ENCODE assay signal across 10 cellular contexts in the genomic region with DNA sequence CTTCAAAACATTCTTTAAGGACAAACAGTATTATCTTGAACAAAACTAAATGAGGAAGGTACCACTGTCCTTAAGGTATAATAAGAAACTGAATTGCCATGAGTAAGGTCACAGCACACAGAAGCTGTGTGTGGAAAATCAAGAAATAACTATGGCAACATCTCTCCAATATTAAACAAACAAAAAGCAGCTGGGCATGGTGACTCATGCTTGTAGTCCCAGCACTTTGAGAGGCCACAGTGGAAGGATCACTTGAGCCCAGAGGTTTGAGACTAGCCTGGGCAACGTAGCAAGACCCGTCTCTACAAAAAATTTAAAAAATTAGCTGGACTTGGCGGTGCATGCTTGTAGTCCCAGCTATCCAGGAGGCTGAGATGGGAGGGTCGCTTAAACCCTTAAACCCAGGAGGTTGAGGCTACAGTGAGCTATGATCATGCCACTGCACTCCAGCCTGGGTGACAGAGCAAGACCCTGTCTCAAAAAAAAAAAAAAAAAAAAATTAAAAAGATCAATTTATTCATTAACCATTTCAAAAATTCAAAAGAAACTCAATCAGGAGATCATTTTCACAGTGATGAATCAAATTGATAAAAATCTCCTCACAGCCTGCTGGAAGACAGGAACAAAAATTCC.
A peak's percentile ranks its signal among the peaks of the same experiment; 100 is the strongest.
DNase-seq lines count a peak whose midpoint lies in the region; ATAC-seq, FAIRE-seq and TF ChIP-seq lines count a peak whose summit lies in the region.
"Had no signal": no experiment of that assay in that cellular context is flagged by ENCODE, and none has a peak within 500 bp of the region (broad histone marks: within the 10 kb centered on the region; RNA-seq: fewer than 3 reads in every experiment).

No MANE protein-coding gene starts in this region.

- H3K27ac ChIP-seq in IMR-90 (ENCODE audit: insufficient read depth, low read length) (no peak overlapping the region), astrocyte (ENCODE audit: low read depth, low read length) (peak overlapping the region; percentile 2)

- H4K20me1 ChIP-seq in IMR-90 (ENCODE audit: insufficient read depth, low read length) = no peaks in the 10 kb centered on the region
- H4K20me1 ChIP-seq in astrocyte (ENCODE audit: insufficient read depth, low read length) = no peaks in the 10 kb centered on the region

- no peak overlapping the region for H2BK120ac ChIP-seq in IMR-90 (ENCODE audit: low read depth, low read length)

- no peak overlapping the region for H3K4me3 Mint-ChIP-seq in astrocyte (ENCODE audit: unreplicated experiment)
- H3K4me3 Mint-ChIP-seq: activated B cell treated with CpG ODN at 0.5 μM for 24 hours had no signal

- no TSS peak for BruUV-seq in IMR-90 (replicated peaks; lab: Mats Ljungman, UMichigan)

- H3K79me2 ChIP-seq in astrocyte (ENCODE audit: insufficient read depth, low read length) = no peaks in the 10 kb centered on the region

- no peak overlapping the region for H3K4me3 ChIP-seq in IMR-90 (ENCODE audit: insufficient read depth, low read depth, low read length)
- no peak overlapping the region for H3K4me3 ChIP-seq in astrocyte (ENCODE audit: insufficient read depth, low read depth, low read length)

- H3K9me3 Mint-ChIP-seq in astrocyte (ENCODE audit: unreplicated experiment) = no peaks in the 10 kb centered on the region
- H3K9me3 Mint-ChIP-seq: activated B cell treated with CpG ODN at 0.5 μM for 24 hours had no signal

- H3K9ac ChIP-seq in IMR-90 (ENCODE audit: low read depth, low read length) = no peak overlapping the region
- H3K9ac ChIP-seq in astrocyte (ENCODE audit: low read length) = peak overlapping the region; percentile 8

- no peak overlapping the region for H3K56ac ChIP-seq in IMR-90 (ENCODE audit: extremely low read depth, insufficient read depth, low read length)

- no peak overlapping the region for H2BK20ac ChIP-seq in IMR-90 (ENCODE audit: low read depth, low read length)

- TF ChIP-seq RAD21 in IMR-90 (IDR thresholded peaks at IDR 0.05; ENCODE audit: low read length) = peak; percentile 17; the same call in 1 of the 2 replicates

- H3K4me2 ChIP-seq in IMR-90 (ENCODE audit: low read depth, low read length) (no peak overlapping the region), astrocyte (ENCODE audit: low read length) (no peak overlapping the region)

- dilution Hi-C loops in IMR-90 (cut with HindIII; ENCODE audit: low sequenced_read_pairs, unreplicated experiment) = no loop called here

- CTCF ChIA-PET in IMR-90 (lab: Yijun Ruan, JAX) = interaction anchor here (1.2 kb wide), 1 partner anchor 166 kb away, joined by 3 read pairs; no protein-coding TSS in a partner anchor

- no peaks in the 10 kb centered on the region for H3K27me3 Mint-ChIP-seq in astrocyte (ENCODE audit: low read depth, unreplicated experiment)
- H3K27me3 Mint-ChIP-seq: activated B cell treated with CpG ODN at 0.5 μM for 24 hours had no signal

- H3K9me1 ChIP-seq in IMR-90 (ENCODE audit: insufficient read depth, low read length) = peaks cover 1% of the 10 kb centered on the region; the same call in 1 of the 2 replicates

- intact Hi-C loops in IMR-90 (cut with micrococcal nuclease) = no loop called here

- TF ChIP-seq POLR2A in IMR-90 (IDR thresholded peaks at IDR 0.05; ENCODE audit: low read depth, low read length) = no peak

- WGBS in IMR-90 (ENCODE audit: extremely low coverage in 2 of 2, insufficient read length in 1 of 2), 2 experiments = 100% methylated on average over 1 of the region's 4 CpGs; no CpG with 5 or more reads in 1 of the 2 experiments

- peak; percentile 83 for ATAC-seq in IMR-90 (ENCODE audit: low read depth)
- ATAC-seq in GM21528 (IDR thresholded peaks at IDR 0.05; ENCODE audit: low FRiP score, unreplicated experiment) = no peak
- ATAC-seq in HG02623 (IDR thresholded peaks at IDR 0.05; ENCODE audit: unreplicated experiment) = no peak

- no peaks in the 10 kb centered on the region for H3K36me3 Mint-ChIP-seq in astrocyte (ENCODE audit: low read depth, unreplicated experiment)

- no peak overlapping the region for H4K91ac ChIP-seq in IMR-90 (ENCODE audit: insufficient read depth, low read depth, low read length)

- no peaks in the 10 kb centered on the region for H3K79me1 ChIP-seq in IMR-90 (ENCODE audit: low read depth in 1 of 2, low read length in 2 of 2)

- DNase-seq in A172 (ENCODE audit: low spot score) (peak; percentile 87), IMR-90 (peak; percentile 92), astrocyte (ENCODE audit: low read depth) (peak; percentile 85), iris pigment epithelial cell (ENCODE audit: low read depth) (peak; percentile 92), OCI-M2 (lab: John Stamatoyannopoulos, UW; ENCODE audit: unreplicated experiment) (no peak)
- no peak for DNase-seq in activated effector memory CD4-positive, alpha-beta T cell treated with anti-CD3 and anti-CD28 coated beads, Interleukin-2, amount 50 U/mL, for 16 hours
- DNase-seq: activated B cell treated with CpG ODN at 0.5 μM for 24 hours had no signal

- POLR2A ChIA-PET in IMR-90 (lab: Charles Lee; ENCODE audit: unreplicated experiment) = no interaction called here

- H4K5ac ChIP-seq in IMR-90 (ENCODE audit: low read depth, low read length) = no peak overlapping the region

- H2AFZ ChIP-seq in IMR-90 (replicated peaks; ENCODE audit: low read length, poor library complexity) = no peak overlapping the region
- no peak overlapping the region for H2AFZ ChIP-seq in astrocyte (ENCODE audit: low read depth, low read length)

- H2AK5ac ChIP-seq in IMR-90 (ENCODE audit: low read depth, low read length) = no peak overlapping the region

- peaks cover 12% of the 10 kb centered on the region for H3K4me1 Mint-ChIP-seq in astrocyte (ENCODE audit: low read depth, unreplicated experiment)
- H3K4me1 Mint-ChIP-seq: activated B cell treated with CpG ODN at 0.5 μM for 24 hours had no signal

- H2BK5ac ChIP-seq in IMR-90 (ENCODE audit: low read depth, low read length, poor library complexity, severe bottlenecking) = no peak overlapping the region

- FAIRE-seq in astrocyte (lab: Jason Lieb, UNC) = no peak

- in situ Hi-C loops in IMR-90 (cut with MboI; ENCODE audit: low sequenced_read_pairs) = no loop called here

- peak overlapping the region; percentile 58 for H3K27ac Mint-ChIP-seq in astrocyte (ENCODE audit: unreplicated experiment)
- H3K27ac Mint-ChIP-seq: activated B cell treated with CpG ODN at 0.5 μM for 24 hours had no signal

- H3K9me3 ChIP-seq in IMR-90 (ENCODE audit: control insufficient read depth, insufficient read depth, low read length) = no peaks in the 10 kb centered on the region
- no peaks in the 10 kb centered on the region for H3K9me3 ChIP-seq in astrocyte (ENCODE audit: insufficient read depth, low read depth, low read length)
- H3K9me3 ChIP-seq: Caco-2 had no signal

- H4K8ac ChIP-seq in IMR-90 (ENCODE audit: low read depth in 2 of 2, low read length in 2 of 2) = no peak overlapping the region

- H3K23ac ChIP-seq in IMR-90 (ENCODE audit: low read depth, low read length) = no peak overlapping the region

- H2BK15ac ChIP-seq in IMR-90 (ENCODE audit: low read depth, low read length) = no peak overlapping the region

- H3K36me3 ChIP-seq in IMR-90 (ENCODE audit: control insufficient read depth, insufficient read depth, low read length) (no peaks in the 10 kb centered on the region), astrocyte (ENCODE audit: insufficient read depth, low read length) (no peaks in the 10 kb centered on the region)

- H3K4me1 ChIP-seq in IMR-90 (ENCODE audit: control insufficient read depth, insufficient read depth, low read length) (peaks cover under 1% of the 10 kb centered on the region), astrocyte (ENCODE audit: insufficient read depth, low read length) (peaks cover 2% of the 10 kb centered on the region)

- no peak overlapping the region for H3K4ac ChIP-seq in IMR-90 (ENCODE audit: low read depth, low read length)

- no peaks in the 10 kb centered on the region for H3K27me3 ChIP-seq in IMR-90 (ENCODE audit: control insufficient read depth, insufficient read depth, low read length)
- no peaks in the 10 kb centered on the region for H3K27me3 ChIP-seq in astrocyte (ENCODE audit: insufficient read depth, low read length)

- H3K18ac ChIP-seq in IMR-90 (ENCODE audit: low read depth, low read length) = no peak overlapping the region

- no peak overlapping the region for H2AK9ac ChIP-seq in IMR-90 (replicated peaks; ENCODE audit: low read depth, low read length, poor library complexity)

- H3K14ac ChIP-seq in IMR-90 (replicated peaks; ENCODE audit: low read depth, low read length) = no peak overlapping the region

- TF ChIP-seq CTCF in IMR-90 (conservative IDR thresholded peaks at IDR 0.05; ENCODE audit: low read depth, low read length) = no peak
- TF ChIP-seq CTCF in astrocyte (IDR thresholded peaks at IDR 0.05; ENCODE audit: insufficient read depth, low read depth, low read length) = no peak

TF ChIP-seq in IMR-90, 13 proteins besides CTCF, POLR2A, EP300 and RAD21 (continues in another document):
- peak; percentile 94 for TF ChIP-seq RCOR1 (IDR thresholded peaks at IDR 0.05; ENCODE audit: insufficient replicate concordance, low read length)
- TF ChIP-seq, protein P1, sequence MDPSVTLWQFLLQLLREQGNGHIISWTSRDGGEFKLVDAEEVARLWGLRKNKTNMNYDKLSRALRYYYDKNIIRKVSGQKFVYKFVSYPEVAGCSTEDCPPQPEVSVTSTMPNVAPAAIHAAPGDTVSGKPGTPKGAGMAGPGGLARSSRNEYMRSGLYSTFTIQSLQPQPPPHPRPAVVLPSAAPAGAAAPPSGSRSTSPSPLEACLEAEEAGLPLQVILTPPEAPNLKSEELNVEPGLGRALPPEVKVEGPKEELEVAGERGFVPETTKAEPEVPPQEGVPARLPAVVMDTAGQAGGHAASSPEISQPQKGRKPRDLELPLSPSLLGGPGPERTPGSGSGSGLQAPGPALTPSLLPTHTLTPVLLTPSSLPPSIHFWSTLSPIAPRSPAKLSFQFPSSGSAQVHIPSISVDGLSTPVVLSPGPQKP (IDR thresholded peaks at IDR 0.05; ENCODE audit: borderline replicate concordance, low read depth, low read length) = no peak
- TF ChIP-seq MAFK (IDR thresholded peaks at IDR 0.05; ENCODE audit: low read depth, low read length) = no peak
- peak; percentile 50; the same call in 1 of the 2 replicates for TF ChIP-seq BHLHE40 (IDR thresholded peaks at IDR 0.05; ENCODE audit: low read depth, low read length)
- TF ChIP-seq, protein P2, sequence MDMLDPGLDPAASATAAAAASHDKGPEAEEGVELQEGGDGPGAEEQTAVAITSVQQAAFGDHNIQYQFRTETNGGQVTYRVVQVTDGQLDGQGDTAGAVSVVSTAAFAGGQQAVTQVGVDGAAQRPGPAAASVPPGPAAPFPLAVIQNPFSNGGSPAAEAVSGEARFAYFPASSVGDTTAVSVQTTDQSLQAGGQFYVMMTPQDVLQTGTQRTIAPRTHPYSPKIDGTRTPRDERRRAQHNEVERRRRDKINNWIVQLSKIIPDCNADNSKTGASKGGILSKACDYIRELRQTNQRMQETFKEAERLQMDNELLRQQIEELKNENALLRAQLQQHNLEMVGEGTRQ (IDR thresholded peaks at IDR 0.05; ENCODE audit: low read depth, low read length) = peak; percentile 22; the same call in 1 of the 2 replicates
- TF ChIP-seq CHD1 (IDR thresholded peaks at IDR 0.05; ENCODE audit: low read depth, low read length) = no peak
- peak; percentile 92 for TF ChIP-seq FOS (IDR thresholded peaks at IDR 0.05; ENCODE audit: low read depth, low read length)
- no peak for TF ChIP-seq NFE2L2 (IDR thresholded peaks at IDR 0.05; ENCODE audit: low read depth, low read length)
- TF ChIP-seq CEBPB (IDR thresholded peaks at IDR 0.05; ENCODE audit: low read depth, low read length) = no peak; the same call in 1 of the 2 replicates

Comparison
In these comparisons a context has a peak if more than half of its experiments do, and no peak if none do; other contexts are left out.
1. DNase-seq: peak in A172 (single experiment), IMR-90 (single experiment), astrocyte (single experiment) and iris pigment epithelial cell (single experiment); none in activated effector memory CD4-positive, alpha-beta T cell treated with anti-CD3 and anti-CD28 coated beads, Interleukin-2, amount 50 U/mL, for 16 hours (single experiment) and OCI-M2 (single experiment).